ENCODE assay signal across 36 cellular contexts in the genomic region with DNA sequence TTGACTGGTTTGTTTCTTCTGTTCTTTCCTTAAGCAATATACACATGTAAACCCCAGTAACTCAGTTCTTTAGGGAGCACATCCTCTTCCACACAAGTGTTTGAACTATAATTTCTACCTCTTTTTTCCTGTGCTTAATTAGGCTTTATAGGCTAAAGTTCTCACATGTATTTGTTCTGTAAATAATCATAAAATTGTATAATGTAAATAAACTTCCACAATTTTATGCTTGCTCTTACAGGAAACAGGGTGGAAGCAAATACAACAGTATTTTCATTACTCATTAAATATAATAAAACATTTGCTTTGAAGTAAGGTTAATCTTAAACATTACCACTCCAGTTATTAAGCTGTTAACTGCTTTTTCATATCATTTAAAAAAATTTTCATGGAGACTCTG. TPM values are rescaled to one million over a fixed set of nuclear protein-coding genes. Genes with fewer than 3 reads are reported as not detected.
"Had no signal": no experiment of that assay in that cellular context is flagged by ENCODE, and none has a peak within 500 bp of the region (broad histone marks: within the 10 kb centered on the region; RNA-seq: fewer than 3 reads in every experiment).

No MANE protein-coding gene starts in this region.

- H3K9me3 Mint-ChIP-seq: activated CD4-positive, alpha-beta memory T cell treated with anti-CD3 and anti-CD28 coated beads for 36 hours; activated CD4-positive, alpha-beta T cell treated with anti-CD3 and anti-CD28 coated beads, Interleukin-2, amount 10 ng/mL, durations not matched to agents 24 days and 14 days; activated naive CD4-positive, alpha-beta T cell treated with anti-CD3 and anti-CD28 coated beads for 36 hours; activated naive CD4-positive, alpha-beta T cell treated with anti-CD3 and anti-CD28 coated beads, Interleukin-2, amount 50 U/mL, for 24 hours; activated naive CD8-positive, alpha-beta T cell treated with anti-CD3 and anti-CD28 coated beads for 36 hours; activated naive CD8-positive, alpha-beta T cell treated with anti-CD3 and anti-CD28 coated beads, Interleukin-2, amount 50 U/mL, for 24 hours; activated T-helper 1 cell treated with anti-CD3 and anti-CD28 coated beads, Interleukin-12 subunit alpha, Interleukin-12 subunit beta, Interleukin-2, Interleukin-4 antibody, amounts not matched to agents 30 ng/mL and 10 ng/mL and 1 ng/mL, durations not matched to agents 14 hours and 24 hours and 36 hours; activated T-helper 2 cell treated with anti-CD3 and anti-CD28 coated beads, Interferon-gamma antibody, Interleukin-2, Interleukin-4, amounts not matched to agents 10 μg/mL and 5 μg/mL and 100 μg/mL, durations not matched to agents 14 hours and 24 hours and 36 hours had no signal

- H3K4me3 Mint-ChIP-seq: activated B cell treated with CpG ODN at 0.5 μM for 24 hours; activated CD4-positive, alpha-beta memory T cell treated with anti-CD3 and anti-CD28 coated beads for 36 hours; activated CD4-positive, alpha-beta T cell treated with anti-CD3 and anti-CD28 coated beads for 36 hours; activated CD4-positive, alpha-beta T cell treated with anti-CD3 and anti-CD28 coated beads, Interleukin-2, amount 10 ng/mL, durations not matched to agents 24 days and 14 days; activated CD8-positive, alpha-beta memory T cell treated with anti-CD3 and anti-CD28 coated beads, Interleukin-2, amount 10 ng/mL, durations not matched to agents 7 days and 5 days; activated CD8-positive, alpha-beta T cell treated with anti-CD3 and anti-CD28 coated beads, Interleukin-2, amount 10 ng/mL, durations not matched to agents 7 days and 5 days; activated naive CD4-positive, alpha-beta T cell treated with anti-CD3 and anti-CD28 coated beads for 36 hours; activated naive CD4-positive, alpha-beta T cell treated with anti-CD3 and anti-CD28 coated beads, Interleukin-2, amount 50 U/mL, for 24 hours; activated naive CD8-positive, alpha-beta T cell treated with anti-CD3 and anti-CD28 coated beads for 36 hours; activated naive CD8-positive, alpha-beta T cell treated with anti-CD3 and anti-CD28 coated beads, Interleukin-2, amount 50 U/mL, for 24 hours; activated T-helper 1 cell treated with anti-CD3 and anti-CD28 coated beads, Interleukin-12 subunit alpha, Interleukin-12 subunit beta, Interleukin-2, Interleukin-4 antibody, amounts not matched to agents 30 ng/mL and 10 ng/mL and 1 ng/mL, durations not matched to agents 14 hours and 24 hours and 36 hours had no signal

- H3K4me1 ChIP-seq: adrenal gland, body of pancreas, colonic mucosa, esophagus muscularis mucosa, foreskin keratinocyte, gastrocnemius medialis, heart left ventricle had no signal

- H3K9me3 ChIP-seq: adrenal gland, body of pancreas, colonic mucosa, esophagus muscularis mucosa, gastrocnemius medialis, heart left ventricle had no signal

- H3K27me3 ChIP-seq: adrenal gland, body of pancreas, colonic mucosa, esophagus muscularis mucosa, gastrocnemius medialis had no signal

- H3K36me3 Mint-ChIP-seq: activated CD4-positive, alpha-beta memory T cell treated with anti-CD3 and anti-CD28 coated beads for 36 hours; activated CD8-positive, alpha-beta memory T cell treated with anti-CD3 and anti-CD28 coated beads, Interleukin-2, amount 10 ng/mL, durations not matched to agents 7 days and 5 days; activated naive CD4-positive, alpha-beta T cell treated with anti-CD3 and anti-CD28 coated beads, Interleukin-2, amount 50 U/mL, for 24 hours; activated naive CD8-positive, alpha-beta T cell treated with anti-CD3 and anti-CD28 coated beads for 36 hours had no signal

- H3K4me1 Mint-ChIP-seq: activated B cell treated with CpG ODN at 0.5 μM for 24 hours; activated CD4-positive, alpha-beta T cell treated with anti-CD3 and anti-CD28 coated beads for 36 hours; activated CD4-positive, alpha-beta T cell treated with anti-CD3 and anti-CD28 coated beads, Interleukin-2, amount 10 ng/mL, durations not matched to agents 24 days and 14 days; activated naive CD4-positive, alpha-beta T cell treated with anti-CD3 and anti-CD28 coated beads, Interleukin-2, amount 50 U/mL, for 24 hours; activated naive CD8-positive, alpha-beta T cell treated with anti-CD3 and anti-CD28 coated beads for 36 hours; activated naive CD8-positive, alpha-beta T cell treated with anti-CD3 and anti-CD28 coated beads, Interleukin-2, amount 50 U/mL, for 24 hours had no signal

- FAIRE-seq: TTC549 had no signal

- ATAC-seq: activated CD4-positive, alpha-beta T cell treated with anti-CD3 and anti-CD28 coated beads for 36 hours; activated CD8-positive, alpha-beta memory T cell treated with anti-CD3 and anti-CD28 coated beads, Interleukin-2, amount 10 ng/mL, durations not matched to agents 7 days and 5 days; activated CD8-positive, alpha-beta T cell treated with anti-CD3 and anti-CD28 coated beads, Interleukin-2, amount 10 ng/mL, durations not matched to agents 7 days and 5 days; activated naive CD8-positive, alpha-beta T cell treated with anti-CD3 and anti-CD28 coated beads, Interleukin-2, amount 50 U/mL, for 24 hours; body of pancreas; foreskin keratinocyte; gastrocnemius medialis; heart left ventricle had no signal

- DNase-seq: activated B cell treated with CpG ODN at 0.5 μM for 24 hours; activated CD4-positive, alpha-beta memory T cell treated with anti-CD3 and anti-CD28 coated beads for 36 hours; activated CD4-positive, alpha-beta T cell treated with anti-CD3 and anti-CD28 coated beads for 36 hours; activated CD4-positive, alpha-beta T cell treated with anti-CD3 and anti-CD28 coated beads, Interleukin-2, amount 10 ng/mL, durations not matched to agents 24 days and 14 days; activated CD4-positive, CD25-positive, alpha-beta regulatory T cell treated with anti-CD3 and anti-CD28 coated beads, Interleukin-2, amount 50 U/mL, for 72 hours; activated CD8-positive, alpha-beta memory T cell treated with anti-CD3 and anti-CD28 coated beads, Interleukin-2, amount 10 ng/mL, durations not matched to agents 7 days and 5 days; activated CD8-positive, alpha-beta memory T cell treated with anti-CD3 and anti-CD28 coated beads, Interleukin-2, amount 50 U/mL, for 4 hours; activated CD8-positive, alpha-beta T cell treated with anti-CD3 and anti-CD28 coated beads, Interleukin-2, amount 10 ng/mL, durations not matched to agents 7 days and 5 days; activated effector memory CD4-positive, alpha-beta T cell treated with anti-CD3 and anti-CD28 coated beads, Interleukin-2, amount 50 U/mL, for 16 hours; activated naive CD4-positive, alpha-beta T cell treated with anti-CD3 and anti-CD28 coated beads for 36 hours; activated naive CD8-positive, alpha-beta T cell treated with anti-CD3 and anti-CD28 coated beads for 36 hours; activated naive CD8-positive, alpha-beta T cell treated with anti-CD3 and anti-CD28 coated beads, Interleukin-2, amount 50 U/mL, for 24 hours; activated T-cell treated with anti-CD3 and anti-CD28 coated beads, Interleukin-2, amount 50 U/mL, for 1 hour; activated T-cell treated with anti-CD3 and anti-CD28 coated beads, Interleukin-2, amount 50 U/mL, for 48 hours; adrenal gland; amygdala; aorta; body of pancreas; caudate nucleus; colonic mucosa; effector CD8-positive, alpha-beta T cell; erythroblast; foreskin keratinocyte; gastrocnemius medialis; glutamatergic neuron; heart left ventricle; T-helper 2 cell; WERI-Rb-1 had no signal

- H3K4me3 ChIP-seq: adrenal gland, body of pancreas, colonic mucosa, esophagus muscularis mucosa, gastrocnemius medialis, heart left ventricle had no signal

- H3K27ac Mint-ChIP-seq: activated B cell treated with CpG ODN at 0.5 μM for 24 hours; activated CD4-positive, alpha-beta memory T cell treated with anti-CD3 and anti-CD28 coated beads for 36 hours; activated CD4-positive, alpha-beta T cell treated with anti-CD3 and anti-CD28 coated beads for 36 hours; activated CD4-positive, alpha-beta T cell treated with anti-CD3 and anti-CD28 coated beads, Interleukin-2, amount 10 ng/mL, durations not matched to agents 24 days and 14 days; activated CD8-positive, alpha-beta memory T cell treated with anti-CD3 and anti-CD28 coated beads, Interleukin-2, amount 10 ng/mL, durations not matched to agents 7 days and 5 days; activated CD8-positive, alpha-beta T cell treated with anti-CD3 and anti-CD28 coated beads, Interleukin-2, amount 10 ng/mL, durations not matched to agents 7 days and 5 days; activated naive CD4-positive, alpha-beta T cell treated with anti-CD3 and anti-CD28 coated beads for 36 hours; activated naive CD4-positive, alpha-beta T cell treated with anti-CD3 and anti-CD28 coated beads, Interleukin-2, amount 50 U/mL, for 24 hours; activated naive CD8-positive, alpha-beta T cell treated with anti-CD3 and anti-CD28 coated beads for 36 hours; activated naive CD8-positive, alpha-beta T cell treated with anti-CD3 and anti-CD28 coated beads, Interleukin-2, amount 50 U/mL, for 24 hours; activated T-helper 1 cell treated with anti-CD3 and anti-CD28 coated beads, Interleukin-12 subunit alpha, Interleukin-12 subunit beta, Interleukin-2, Interleukin-4 antibody, amounts not matched to agents 30 ng/mL and 10 ng/mL and 1 ng/mL, durations not matched to agents 14 hours and 24 hours and 36 hours; activated T-helper 2 cell treated with anti-CD3 and anti-CD28 coated beads, Interferon-gamma antibody, Interleukin-2, Interleukin-4, amounts not matched to agents 10 μg/mL and 5 μg/mL and 100 μg/mL, durations not matched to agents 14 hours and 24 hours and 36 hours had no signal

- H3K27ac ChIP-seq: adrenal gland, body of pancreas, colonic mucosa, esophagus muscularis mucosa, foreskin keratinocyte, gastrocnemius medialis, heart left ventricle, WERI-Rb-1 had no signal

- H3K36me3 ChIP-seq: adrenal gland, colonic mucosa, esophagus muscularis mucosa, gastrocnemius medialis, heart left ventricle, WERI-Rb-1 had no signal

RNA-seq across cellular contexts. Expression of gene GPRC6A, which starts 26.9 kb away (rescaled TPM):
- total RNA-seq: activated B cell treated with CpG ODN at 0.5 μM for 24 hours; activated CD4-positive, alpha-beta memory T cell treated with anti-CD3 and anti-CD28 coated beads for 36 hours; activated CD4-positive, alpha-beta T cell treated with anti-CD3 and anti-CD28 coated beads for 36 hours; activated CD4-positive, alpha-beta T cell treated with anti-CD3 and anti-CD28 coated beads, Interleukin-2, amount 10 ng/mL, durations not matched to agents 24 days and 14 days; activated CD8-positive, alpha-beta memory T cell treated with anti-CD3 and anti-CD28 coated beads for 36 hours; activated CD8-positive, alpha-beta memory T cell treated with anti-CD3 and anti-CD28 coated beads, Interleukin-2, amount 10 ng/mL, durations not matched to agents 7 days and 5 days; activated CD8-positive, alpha-beta T cell treated with anti-CD3 and anti-CD28 coated beads, Interleukin-2, amount 10 ng/mL, durations not matched to agents 7 days and 5 days; activated naive CD4-positive, alpha-beta T cell treated with anti-CD3 and anti-CD28 coated beads for 36 hours; activated naive CD8-positive, alpha-beta T cell treated with anti-CD3 and anti-CD28 coated beads for 36 hours; activated T-helper 1 cell treated with anti-CD3 and anti-CD28 coated beads, Interleukin-12 subunit alpha, Interleukin-12 subunit beta, Interleukin-2, Interleukin-4 antibody, amounts not matched to agents 30 ng/mL and 10 ng/mL and 1 ng/mL, durations not matched to agents 14 hours and 24 hours and 36 hours; activated T-helper 2 cell treated with anti-CD3 and anti-CD28 coated beads, Interferon-gamma antibody, Interleukin-2, Interleukin-4, amounts not matched to agents 10 μg/mL and 5 μg/mL and 100 μg/mL, durations not matched to agents 14 hours and 24 hours and 36 hours; aorta; body of pancreas; dermis microvascular lymphatic vessel endothelial cell; esophagus muscularis mucosa; foreskin keratinocyte; gastrocnemius medialis; heart left ventricle; T-helper 1 cell treated with Interleukin-12 subunit alpha and Interleukin-12 subunit beta and Interleukin-4 antibody, amounts not matched to agents 30 ng/mL and 1 ng/mL, for 36 hours had no signal
- polyA plus RNA-seq: aorta, foreskin keratinocyte, heart left ventricle had no signal

RNA-seq across cellular contexts. Expression of gene FAM162B, which starts 36.5 kb away (rescaled TPM):
- total RNA-seq: activated B cell treated with CpG ODN at 0.5 μM for 24 hours; activated CD4-positive, alpha-beta memory T cell treated with anti-CD3 and anti-CD28 coated beads for 36 hours; activated CD4-positive, alpha-beta T cell treated with anti-CD3 and anti-CD28 coated beads for 36 hours; activated CD4-positive, alpha-beta T cell treated with anti-CD3 and anti-CD28 coated beads, Interleukin-2, amount 10 ng/mL, durations not matched to agents 24 days and 14 days; activated CD8-positive, alpha-beta memory T cell treated with anti-CD3 and anti-CD28 coated beads for 36 hours; activated CD8-positive, alpha-beta memory T cell treated with anti-CD3 and anti-CD28 coated beads, Interleukin-2, amount 10 ng/mL, durations not matched to agents 7 days and 5 days; activated CD8-positive, alpha-beta T cell treated with anti-CD3 and anti-CD28 coated beads, Interleukin-2, amount 10 ng/mL, durations not matched to agents 7 days and 5 days; activated naive CD4-positive, alpha-beta T cell treated with anti-CD3 and anti-CD28 coated beads for 36 hours; activated naive CD8-positive, alpha-beta T cell treated with anti-CD3 and anti-CD28 coated beads for 36 hours; activated T-helper 1 cell treated with anti-CD3 and anti-CD28 coated beads, Interleukin-12 subunit alpha, Interleukin-12 subunit beta, Interleukin-2, Interleukin-4 antibody, amounts not matched to agents 30 ng/mL and 10 ng/mL and 1 ng/mL, durations not matched to agents 14 hours and 24 hours and 36 hours; activated T-helper 2 cell treated with anti-CD3 and anti-CD28 coated beads, Interferon-gamma antibody, Interleukin-2, Interleukin-4, amounts not matched to agents 10 μg/mL and 5 μg/mL and 100 μg/mL, durations not matched to agents 14 hours and 24 hours and 36 hours; body of pancreas; foreskin keratinocyte; T-helper 1 cell treated with Interleukin-12 subunit alpha and Interleukin-12 subunit beta and Interleukin-4 antibody, amounts not matched to agents 30 ng/mL and 1 ng/mL, for 36 hours had no signal
- polyA plus RNA-seq: foreskin keratinocyte had no signal
